Comparison of ENCODE assay signal across 16 cellular contexts in the genomic region with DNA sequence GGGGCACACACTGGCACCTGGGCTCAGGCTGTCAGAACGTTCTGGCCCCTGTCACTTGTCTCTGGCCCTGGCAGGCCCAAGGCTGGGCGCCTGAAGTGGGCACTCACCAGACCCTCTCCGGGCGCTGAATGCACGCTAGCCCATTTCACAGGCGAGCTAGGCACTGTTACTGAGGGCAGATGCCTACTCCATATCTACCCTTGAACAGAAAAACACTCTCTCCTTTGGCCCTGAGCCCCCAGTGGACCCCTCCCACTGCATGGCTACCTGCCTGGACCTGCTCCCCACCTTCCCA. TPM values are rescaled to one million over a fixed set of nuclear protein-coding genes. Genes with fewer than 3 reads are reported as not detected.
A peak's percentile ranks its signal among the peaks of the same experiment; 100 is the strongest.
DNase-seq lines count a peak whose midpoint lies in the region; ATAC-seq and TF ChIP-seq lines count a peak whose summit lies in the region.
"Had no signal": no experiment of that assay in that cellular context is flagged by ENCODE, and none has a peak within 500 bp of the region (broad histone marks: within the 10 kb centered on the region; RNA-seq: fewer than 3 reads in every experiment).

No MANE protein-coding gene starts in this region.

- no peaks in the 10 kb centered on the region for H3K9me3 Mint-ChIP-seq in memory B cell
- H3K9me3 Mint-ChIP-seq in stimulated activated memory B cell treated with anti-CD40 and anti-IgM and Interleukin-4, amounts not matched to agents 10 μg/mL and 1 μg/mL and 100 μg/mL, for 72 hours = no peaks in the 10 kb centered on the region

- intact Hi-C loops in Right ventricle myocardium superior (cut with DNase I) = no loop called here
- intact Hi-C loops in heart right ventricle (cut with DNase I) = no loop called here

- H3K9me3 ChIP-seq in heart right ventricle = no peaks in the 10 kb centered on the region
- H3K9me3 ChIP-seq in RWPE2 (ENCODE audit: severe bottlenecking) = no peaks in the 10 kb centered on the region
- H3K9me3 ChIP-seq: A549, SJCRH30 had no signal

- 90% methylated on average over 6 of the region's 6 CpGs for WGBS in heart right ventricle, 2 donors

- peak overlapping the region; percentile 17 for H3K27ac Mint-ChIP-seq in memory B cell
- peak overlapping the region; percentile 86 for H3K27ac Mint-ChIP-seq in stimulated activated memory B cell treated with anti-CD40 and anti-IgM and Interleukin-4, amounts not matched to agents 10 μg/mL and 1 μg/mL and 100 μg/mL, for 72 hours

- no peaks in the 10 kb centered on the region for H3K36me3 Mint-ChIP-seq in memory B cell
- no peaks in the 10 kb centered on the region for H3K36me3 Mint-ChIP-seq in stimulated activated memory B cell treated with anti-CD40 and anti-IgM and Interleukin-4, amounts not matched to agents 10 μg/mL and 1 μg/mL and 100 μg/mL, for 72 hours

- peaks cover 34% of the 10 kb centered on the region for H3K4me1 Mint-ChIP-seq in memory B cell
- peaks cover 49% of the 10 kb centered on the region for H3K4me1 Mint-ChIP-seq in stimulated activated memory B cell treated with anti-CD40 and anti-IgM and Interleukin-4, amounts not matched to agents 10 μg/mL and 1 μg/mL and 100 μg/mL, for 72 hours

- no peak for TF ChIP-seq CTCF in heart right ventricle (IDR thresholded peaks at IDR 0.05)
- no peak for TF ChIP-seq CTCF in RWPE2 (IDR thresholded peaks at IDR 0.05; ENCODE audit: poor library complexity, severe bottlenecking)

- ATAC-seq in Right ventricle myocardium superior (ENCODE audit: poor library complexity) (no peak), heart right ventricle (no peak), RWPE2 (ENCODE audit: low read depth) (no peak), memory B cell (ENCODE audit: low read depth) (no peak)
- no peak for ATAC-seq in stimulated activated memory B cell treated with anti-CD40 and anti-IgM and Interleukin-4, amounts not matched to agents 10 μg/mL and 1 μg/mL and 100 μg/mL, for 72 hours

- H3K27me3 Mint-ChIP-seq in memory B cell = no peaks in the 10 kb centered on the region
- no peaks in the 10 kb centered on the region for H3K27me3 Mint-ChIP-seq in stimulated activated memory B cell treated with anti-CD40 and anti-IgM and Interleukin-4, amounts not matched to agents 10 μg/mL and 1 μg/mL and 100 μg/mL, for 72 hours

- DNase-seq in Right ventricle myocardium superior = peak; percentile 5
- DNase-seq in heart right ventricle = no peak
- peak; percentile 29 for DNase-seq in RWPE2 (ENCODE audit: low spot score)
- no peak for DNase-seq in memory B cell (ENCODE audit: low spot score in 2 of 2)
- no peak for DNase-seq in activated naive CD4-positive, alpha-beta T cell (lab: John Stamatoyannopoulos, UW)
- DNase-seq in NCI-H1092 (lab: John Stamatoyannopoulos, UW) = no peak
- no peak for DNase-seq in NCI-H82 treated with DMSO at 0.1 percent for 48 hours (lab: John Stamatoyannopoulos, UW; ENCODE audit: unreplicated experiment)
- DNase-seq: DMS79 treated with DMSO at 0.1 percent for 48 hours, KBM-7, NCI-H1694 treated with DMSO at 0.1 percent for 48 hours, NCI-H748 treated with DMSO at 0.1 percent for 48 hours, RPMI8226, SJCRH30 had no signal

- no peak overlapping the region for H3K4me3 ChIP-seq in heart right ventricle
- no peak overlapping the region for H3K4me3 ChIP-seq in RWPE2 (ENCODE audit: severe bottlenecking)
- H3K4me3 ChIP-seq: A549, SJCRH30 had no signal

- H3K27me3 ChIP-seq in heart right ventricle (peaks cover 0 to 10% (median 0%) of the 10 kb centered on the region in 7 donors), RWPE2 (ENCODE audit: insufficient read depth, poor library complexity, severe bottlenecking) (no peaks in the 10 kb centered on the region)
- H3K27me3 ChIP-seq: SJCRH30 had no signal

- H3K36me3 ChIP-seq in heart right ventricle = no peaks in the 10 kb centered on the region
- no peaks in the 10 kb centered on the region for H3K36me3 ChIP-seq in RWPE2 (ENCODE audit: low read depth)
- H3K36me3 ChIP-seq: SJCRH30 had no signal

- H3K4me3 Mint-ChIP-seq in memory B cell = no peak overlapping the region
- no peak overlapping the region for H3K4me3 Mint-ChIP-seq in stimulated activated memory B cell treated with anti-CD40 and anti-IgM and Interleukin-4, amounts not matched to agents 10 μg/mL and 1 μg/mL and 100 μg/mL, for 72 hours

- H3K27ac ChIP-seq in heart right ventricle (no peak overlapping the region), RWPE2 (ENCODE audit: poor library complexity, severe bottlenecking) (no peak overlapping the region)
- H3K27ac ChIP-seq: A549, C4-2B, SJCRH30 had no signal

- H3K4me1 ChIP-seq in heart right ventricle (peaks cover 0 to 8% (median 0%) of the 10 kb centered on the region in 9 donors), RWPE2 (ENCODE audit: insufficient read depth, poor library complexity, severe bottlenecking) (peaks cover 9% of the 10 kb centered on the region)

RNA-seq across cellular contexts. Expression of a gene that starts 42.3 kb away (rescaled TPM):
- 78.6 TPM for total RNA-seq in Right ventricle myocardium superior
- total RNA-seq in heart right ventricle = 10 to 100 TPM; 55.9 to 73.9 (median 60.7) TPM
- 10 to 100 TPM; 13.1 to 29.7 TPM for polyA plus RNA-seq in heart right ventricle

Comparison
In these comparisons a context has a peak if more than half of its experiments do, and no peak if none do; other contexts are left out.
1. DNase-seq: peak in Right ventricle myocardium superior (single experiment) and RWPE2 (single experiment); none in heart right ventricle (0 of 2), memory B cell (0 of 2), activated naive CD4-positive, alpha-beta T cell (0 of 4), NCI-H1092 (single experiment) and NCI-H82 treated with DMSO at 0.1 percent for 48 hours (single experiment).